ENCODE assay signal across 8 cellular contexts in genomic region chr7:30321992-30322637, GRCh38. TPM values are rescaled to one million over a fixed set of nuclear protein-coding genes. Genes with fewer than 3 reads are reported as not detected.
DNase-seq lines count a peak whose midpoint lies in the region; ATAC-seq and TF ChIP-seq lines count a peak whose summit lies in the region.

No MANE protein-coding gene starts in this region.

- no peaks in the 10 kb centered on the region for H3K27me3 Mint-ChIP-seq in activated CD4-positive, alpha-beta memory T cell treated with anti-CD3 and anti-CD28 coated beads, Interleukin-2, amount 10 ng/mL, durations not matched to agents 7 days and 5 days

- peak; percentile 25 for DNase-seq in GM10266 (ENCODE audit: extremely low spot score)
- peak; percentile 21 for DNase-seq in activated CD4-positive, alpha-beta memory T cell treated with anti-CD3 and anti-CD28 coated beads, Interleukin-2, amount 10 ng/mL, durations not matched to agents 7 days and 5 days
- no peak for DNase-seq in right lobe of liver
- no peak for DNase-seq in NCI-H748 treated with DMSO at 0.1 percent for 48 hours (lab: John Stamatoyannopoulos, UW)
- DNase-seq in NCI-H774 (lab: John Stamatoyannopoulos, UW) = no peak
- DNase-seq in SW 1271 (lab: John Stamatoyannopoulos, UW) = no peak

- H3K4me3 ChIP-seq in right lobe of liver = no peak overlapping the region

- WGBS in right lobe of liver (ENCODE audit: insufficient coverage, low coverage, low lambda C conversion rate, missing lambda C conversion rate) = 32% methylated on average over 6 of the region's 6 CpGs

- ATAC-seq in GM21423 (IDR thresholded peaks at IDR 0.05; ENCODE audit: unreplicated experiment) = peak; percentile 82
- ATAC-seq in HG03571 (IDR thresholded peaks at IDR 0.05; ENCODE audit: unreplicated experiment) = peak; percentile 60
- ATAC-seq in right lobe of liver = peak; percentile 70 to 81 (median 76)

- peak overlapping the region; percentile 96 for H3K27ac Mint-ChIP-seq in activated CD4-positive, alpha-beta memory T cell treated with anti-CD3 and anti-CD28 coated beads, Interleukin-2, amount 10 ng/mL, durations not matched to agents 7 days and 5 days

- intact Hi-C loops in right lobe of liver (cut with DNase I) = no loop called here

- H3K9me3 ChIP-seq in right lobe of liver = no peaks in the 10 kb centered on the region

- peak overlapping the region; percentile 21 to 37 (median 24) for H3K27ac ChIP-seq in right lobe of liver

- TF ChIP-seq POLR2A in right lobe of liver (IDR thresholded peaks at IDR 0.05) = no peak

- POLR2A ChIA-PET in activated CD4-positive, alpha-beta memory T cell treated with anti-CD3 and anti-CD28 coated beads, Interleukin-2, amount 10 ng/mL, durations not matched to agents 7 days and 5 days (lab: Charles Lee) = interaction anchor here (0.7 to 3.7 kb wide), 21 partner anchors 8 to 404 kb away, joined by 3 to 83 read pairs (median 5); partner anchors contain the start of genes FKBP14, GARS1, MTURN and NOD1

- H3K36me3 Mint-ChIP-seq in activated CD4-positive, alpha-beta memory T cell treated with anti-CD3 and anti-CD28 coated beads, Interleukin-2, amount 10 ng/mL, durations not matched to agents 7 days and 5 days (ENCODE audit: low read depth) = peaks cover 20% of the 10 kb centered on the region

- H3K27me3 ChIP-seq in right lobe of liver = no peaks in the 10 kb centered on the region

- CTCF ChIA-PET in activated CD4-positive, alpha-beta memory T cell treated with anti-CD3 and anti-CD28 coated beads, Interleukin-2, amount 10 ng/mL, durations not matched to agents 7 days and 5 days (lab: Charles Lee) = interaction anchor here (0.7 to 1.9 kb wide), 12 partner anchors 9 to 293 kb away, joined by 3 to 8 read pairs (median 4); partner anchors contain the start of gene ZNRF2

- no peak for TF ChIP-seq CTCF in GM10266 (IDR thresholded peaks at IDR 0.05; ENCODE audit: control insufficient read depth, insufficient read depth, low read depth, missing control alignments)
- no peak for TF ChIP-seq CTCF in right lobe of liver (IDR thresholded peaks at IDR 0.05)

- peaks cover 62% of the 10 kb centered on the region for H3K4me1 Mint-ChIP-seq in activated CD4-positive, alpha-beta memory T cell treated with anti-CD3 and anti-CD28 coated beads, Interleukin-2, amount 10 ng/mL, durations not matched to agents 7 days and 5 days

- no peaks in the 10 kb centered on the region for H3K9me3 Mint-ChIP-seq in activated CD4-positive, alpha-beta memory T cell treated with anti-CD3 and anti-CD28 coated beads, Interleukin-2, amount 10 ng/mL, durations not matched to agents 7 days and 5 days

- peak overlapping the region; percentile 73 for H3K4me3 Mint-ChIP-seq in activated CD4-positive, alpha-beta memory T cell treated with anti-CD3 and anti-CD28 coated beads, Interleukin-2, amount 10 ng/mL, durations not matched to agents 7 days and 5 days

- peaks cover 0 to 24% (median 0%) of the 10 kb centered on the region in 4 donors for H3K4me1 ChIP-seq in right lobe of liver

- H3K36me3 ChIP-seq in right lobe of liver = no peaks in the 10 kb centered on the region

RNA-seq across cellular contexts. Expression of gene ZNRF2, which starts 37.7 kb away (rescaled TPM):
- total RNA-seq in activated CD4-positive, alpha-beta memory T cell treated with anti-CD3 and anti-CD28 coated beads, Interleukin-2, amount 10 ng/mL, durations not matched to agents 7 days and 5 days = 10 to 100 TPM; 17.9 to 18.5 TPM
- 10 to 100 TPM; 17.1 to 24.0 (median 18.7) TPM for total RNA-seq in right lobe of liver

Comparison
In these comparisons a context has a peak if more than half of its experiments do, and no peak if none do; other contexts are left out.
1. DNase-seq: peak in GM10266 (single experiment) and activated CD4-positive, alpha-beta memory T cell treated with anti-CD3 and anti-CD28 coated beads, Interleukin-2, amount 10 ng/mL, durations not matched to agents 7 days and 5 days (single experiment); none in right lobe of liver (0 of 3), NCI-H748 treated with DMSO at 0.1 percent for 48 hours (single experiment), NCI-H774 (single experiment) and SW 1271 (0 of 2).
2. Peak in every context shown above with its lines, with median percentiles within 50 percentile points of each other: ATAC-seq.